In the genomic region with DNA sequence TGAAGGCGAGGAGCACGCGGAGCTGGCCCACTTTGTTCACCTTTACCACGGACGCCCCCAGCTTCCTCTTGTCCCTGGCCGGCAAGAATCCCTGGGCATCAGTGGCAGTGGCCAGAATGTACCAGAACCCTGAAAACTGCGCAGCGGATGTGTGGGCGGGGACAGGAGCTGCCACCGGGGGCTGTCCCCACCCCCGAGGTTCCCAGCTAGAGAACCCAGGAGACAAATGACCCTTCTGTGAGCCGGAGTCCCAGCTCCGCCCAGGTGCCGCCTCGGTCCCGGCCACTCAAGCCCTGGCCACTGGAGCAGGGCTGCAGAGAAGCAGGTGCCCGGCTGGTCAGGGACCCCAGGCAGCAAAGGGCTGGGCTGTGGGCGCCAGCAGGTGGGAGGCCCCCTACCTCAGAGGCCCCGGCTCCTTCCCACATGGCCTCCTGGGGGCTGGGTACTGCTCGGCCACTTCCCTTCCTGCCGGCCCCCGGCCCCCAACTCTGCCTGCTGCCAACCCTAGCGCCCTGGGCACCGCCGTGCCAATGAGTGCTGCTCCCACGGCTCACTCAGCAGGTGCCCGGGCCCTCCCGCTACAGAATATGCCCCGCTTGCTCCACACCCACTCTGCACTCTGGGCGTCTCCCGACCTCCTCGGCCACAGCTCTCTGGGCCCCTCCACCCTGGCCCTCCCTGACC, we compare ENCODE assay signal across 13 cellular contexts. TPM values are rescaled to one million over a fixed set of nuclear protein-coding genes. Genes with fewer than 3 reads are reported as not detected.
DNase-seq lines count a peak whose midpoint lies in the region; ATAC-seq and TF ChIP-seq lines count a peak whose summit lies in the region.
"Had no signal": no experiment of that assay in that cellular context is flagged by ENCODE, and none has a peak within 500 bp of the region (broad histone marks: within the 10 kb centered on the region; RNA-seq: fewer than 3 reads in every experiment).

No MANE protein-coding gene starts in this region.

- H3K36me3 ChIP-seq in heart right ventricle (no peaks in the 10 kb centered on the region), upper lobe of right lung (no peaks in the 10 kb centered on the region), H7 (replicated peaks; ENCODE audit: control insufficient read depth, insufficient read depth, low read length) (no peaks in the 10 kb centered on the region)

- peak in 7 of 8 donors; percentile 8 to 46 (median 13) for ATAC-seq in heart right ventricle
- ATAC-seq in Right ventricle myocardium inferior: no peak
- peak; percentile 48 to 53 for ATAC-seq in activated CD4-positive, CD25-positive, alpha-beta regulatory T cell treated with anti-CD3 and anti-CD28 coated beads, Interleukin-2, amount 50 U/mL, for 24 hours
- ATAC-seq in right cardiac atrium: peak in 1 of 2 donors; percentile 4
- ATAC-seq in upper lobe of right lung: peak; percentile 23
- ATAC-seq in HG02798 (IDR thresholded peaks at IDR 0.05; ENCODE audit: poor library complexity, unreplicated experiment): no peak

- intact Hi-C loops in heart right ventricle (cut with DNase I) (no loop called here), Right ventricle myocardium inferior (cut with DNase I) (no loop called here), right cardiac atrium (cut with DNase I) (no loop called here), upper lobe of right lung (cut with DNase I) (no loop called here)

- H3K27ac ChIP-seq in heart right ventricle (peak overlapping the region in 2 of 10 donors; percentile 26 to 39), right cardiac atrium (ENCODE audit: low read length) (no peak overlapping the region), upper lobe of right lung (no peak overlapping the region)

- H3K4me1 ChIP-seq in heart right ventricle (peaks cover 11 to 42% (median 25%) of the 10 kb centered on the region in 9 donors), right cardiac atrium (ENCODE audit: control insufficient read depth, insufficient read depth, low read length) (peaks cover 2% of the 10 kb centered on the region), upper lobe of right lung (peaks cover 17% of the 10 kb centered on the region)

- H3K4me3 ChIP-seq in heart right ventricle: peak overlapping the region in 8 of 10 donors; percentile 5 to 30 (median 16)
- no peak overlapping the region for H3K4me3 ChIP-seq in right cardiac atrium (ENCODE audit: low read length)
- H3K4me3 ChIP-seq in upper lobe of right lung: peak overlapping the region; percentile 23
- no peak overlapping the region; the same call in 1 of the 2 replicates for H3K4me3 ChIP-seq in H7 (ENCODE audit: insufficient read depth, low read depth, low read length)
- H3K4me3 ChIP-seq: skin epidermis had no signal

- WGBS in heart right ventricle, 2 donors: 52 to 60% methylated on average over 32 of the region's 32 CpGs
- 41% methylated on average over 32 of the region's 32 CpGs for WGBS in right cardiac atrium

- DNase-seq in heart right ventricle: no peak
- DNase-seq in Right ventricle myocardium inferior (ENCODE audit: missing footprints): no peak
- DNase-seq in right cardiac atrium: peak in 2 of 3 donors; percentile 56 to 64
- no peak for DNase-seq in upper lobe of right lung
- DNase-seq in COLO668 (lab: John Stamatoyannopoulos, UW; ENCODE audit: unreplicated experiment): no peak
- no peak for DNase-seq in H7
- DNase-seq: NCI-H526 treated with DMSO at 0.1 percent for 48 hours had no signal

- peaks cover 0 to 25% (median 19%) of the 10 kb centered on the region in 7 donors for H3K27me3 ChIP-seq in heart right ventricle
- H3K27me3 ChIP-seq in right cardiac atrium (ENCODE audit: control insufficient read depth, insufficient read depth): no peaks in the 10 kb centered on the region
- H3K27me3 ChIP-seq in upper lobe of right lung: peaks cover 31% of the 10 kb centered on the region
- no peaks in the 10 kb centered on the region for H3K27me3 ChIP-seq in H7 (ENCODE audit: control insufficient read depth, insufficient read depth, low read length)

- no peaks in the 10 kb centered on the region for H3K9me3 ChIP-seq in heart right ventricle
- no peaks in the 10 kb centered on the region for H3K9me3 ChIP-seq in right cardiac atrium (ENCODE audit: control insufficient read depth, low read length)
- H3K9me3 ChIP-seq in upper lobe of right lung: no peaks in the 10 kb centered on the region

- TF ChIP-seq CTCF in heart right ventricle (IDR thresholded peaks at IDR 0.05) (no peak), upper lobe of right lung (IDR thresholded peaks at IDR 0.05) (no peak)

RNA-seq across cellular contexts. Expression of a gene that starts 0.7 kb away (rescaled TPM):
- total RNA-seq in heart right ventricle: 10 to 100 TPM in 3 of 10 donors, 1 to 10 TPM in 4, under 1 TPM in 3; 0.44 to 28.7 (median 1.7) TPM
- 100 to 1,000 TPM in 1 of 2 donors, 10 to 100 TPM in 1; 34.0 to 144 TPM for polyA plus RNA-seq in heart right ventricle
- total RNA-seq in Right ventricle myocardium inferior: 11.3 TPM
- 10 to 100 TPM in 1 of 4 donors, 1 to 10 TPM in 3; 4.5 to 14.1 (median 7.7) TPM for total RNA-seq in right cardiac atrium
- 14.7 TPM for polyA plus RNA-seq in right cardiac atrium
- total RNA-seq in upper lobe of right lung: 11.2 TPM
- 0.76 and 1.4 TPM in 2 replicates for total RNA-seq in H7 (2014; rRNA removed; shearing (Covaris generic))
- total RNA-seq: fibroblast of lung had no signal
- polyA plus RNA-seq: fibroblast of lung had no signal

RNA-seq across cellular contexts. Expression of a gene that starts 6.3 kb away (rescaled TPM):
- 10 to 100 TPM in 3 of 10 donors, 1 to 10 TPM in 7; 1.5 to 76.8 (median 3.5) TPM for total RNA-seq in heart right ventricle
- 100 to 1,000 TPM in 1 of 2 donors, 10 to 100 TPM in 1; 95.6 to 261 TPM for polyA plus RNA-seq in heart right ventricle
- total RNA-seq in Right ventricle myocardium inferior: 22.2 TPM
- 10 to 100 TPM in 3 of 4 donors, 1 to 10 TPM in 1; 8.3 to 22.8 (median 16.9) TPM for total RNA-seq in right cardiac atrium
- 41.0 TPM for polyA plus RNA-seq in right cardiac atrium
- total RNA-seq in upper lobe of right lung: 21.5 TPM
- total RNA-seq in H7 (2014; rRNA removed; shearing (Covaris generic)): not detected in 2 replicates
- total RNA-seq: fibroblast of lung had no signal
- polyA plus RNA-seq: fibroblast of lung had no signal

RNA-seq across cellular contexts. Expression of a gene that starts 16.0 kb away (rescaled TPM):
- total RNA-seq in heart right ventricle (not detected), Right ventricle myocardium inferior (not detected), right cardiac atrium (not detected), upper lobe of right lung (not detected)
- polyA plus RNA-seq in heart right ventricle (not detected), right cardiac atrium (not detected)
- total RNA-seq in H7 (2014; rRNA removed; shearing (Covaris generic)): not detected in 2 replicates
- total RNA-seq: fibroblast of lung, mesenteric fat pad, subcutaneous adipose tissue had no signal
- polyA plus RNA-seq: fibroblast of lung had no signal

RNA-seq across cellular contexts. Expression of a gene that starts 22.3 kb away (rescaled TPM):
- total RNA-seq in heart right ventricle: 10 to 100 TPM in 1 of 10 donors, 1 to 10 TPM in 1, under 1 TPM in 1, not detected in 7; 0.85 to 20.1 (median 1.3) TPM
- 1 to 10 TPM; 1.0 to 6.1 TPM for polyA plus RNA-seq in heart right ventricle
- 0.46 TPM for total RNA-seq in Right ventricle myocardium inferior
- 1 to 10 TPM in 2 of 4 donors, under 1 TPM in 2; 0.32 to 1.3 (median 0.87) TPM for total RNA-seq in right cardiac atrium
- polyA plus RNA-seq in right cardiac atrium: 2.1 TPM
- total RNA-seq in upper lobe of right lung: not detected
- total RNA-seq in H7 (2014; rRNA removed; shearing (Covaris generic)): 0.18 TPM in 1 of 2 replicates, not detected in the other
- total RNA-seq: fibroblast of lung, subcutaneous adipose tissue had no signal
- polyA plus RNA-seq: fibroblast of lung had no signal

RNA-seq across cellular contexts. Expression of a gene that starts 29.7 kb away (rescaled TPM):
- total RNA-seq in heart right ventricle (10 to 100 TPM; 15.7 to 26.1 (median 17.9) TPM), Right ventricle myocardium inferior (16.4 TPM), right cardiac atrium (10 to 100 TPM; 34.2 to 40.8 (median 36.4) TPM), upper lobe of right lung (17.7 TPM)
- polyA plus RNA-seq in heart right ventricle (10 to 100 TPM; 24.8 to 37.9 TPM), right cardiac atrium (42.7 TPM)
- total RNA-seq in H7 (2014; rRNA removed; shearing (Covaris generic)): 57.0 and 75.7 TPM in 2 replicates

Comparison
In these comparisons a context has a peak if more than half of its experiments do, and no peak if none do; other contexts are left out.
1. ATAC-seq: peak in heart right ventricle (7 of 8), activated CD4-positive, CD25-positive, alpha-beta regulatory T cell treated with anti-CD3 and anti-CD28 coated beads, Interleukin-2, amount 50 U/mL, for 24 hours (2 of 2) and upper lobe of right lung (single experiment); none in Right ventricle myocardium inferior (single experiment) and HG02798 (single experiment).
2. DNase-seq: peak in right cardiac atrium (2 of 3); none in heart right ventricle (0 of 2), Right ventricle myocardium inferior (single experiment), upper lobe of right lung (single experiment), COLO668 (single experiment) and H7 (single experiment).
3. H3K4me3 ChIP-seq: peak in heart right ventricle (8 of 10) and upper lobe of right lung (single experiment); none in right cardiac atrium (single experiment) and H7 (single experiment).